ENCODE assay signal across 1 cellular context in genomic region chr3:54630111-54630623, GRCh38.
A peak's percentile ranks its signal among the peaks of the same experiment; 100 is the strongest.
TF ChIP-seq lines count a peak whose summit lies in the region.

No MANE protein-coding gene starts in this region.

TF ChIP-seq in H1, 55 proteins besides CTCF, POLR2A, EP300 and RAD21:
- TF ChIP-seq, protein P1, sequence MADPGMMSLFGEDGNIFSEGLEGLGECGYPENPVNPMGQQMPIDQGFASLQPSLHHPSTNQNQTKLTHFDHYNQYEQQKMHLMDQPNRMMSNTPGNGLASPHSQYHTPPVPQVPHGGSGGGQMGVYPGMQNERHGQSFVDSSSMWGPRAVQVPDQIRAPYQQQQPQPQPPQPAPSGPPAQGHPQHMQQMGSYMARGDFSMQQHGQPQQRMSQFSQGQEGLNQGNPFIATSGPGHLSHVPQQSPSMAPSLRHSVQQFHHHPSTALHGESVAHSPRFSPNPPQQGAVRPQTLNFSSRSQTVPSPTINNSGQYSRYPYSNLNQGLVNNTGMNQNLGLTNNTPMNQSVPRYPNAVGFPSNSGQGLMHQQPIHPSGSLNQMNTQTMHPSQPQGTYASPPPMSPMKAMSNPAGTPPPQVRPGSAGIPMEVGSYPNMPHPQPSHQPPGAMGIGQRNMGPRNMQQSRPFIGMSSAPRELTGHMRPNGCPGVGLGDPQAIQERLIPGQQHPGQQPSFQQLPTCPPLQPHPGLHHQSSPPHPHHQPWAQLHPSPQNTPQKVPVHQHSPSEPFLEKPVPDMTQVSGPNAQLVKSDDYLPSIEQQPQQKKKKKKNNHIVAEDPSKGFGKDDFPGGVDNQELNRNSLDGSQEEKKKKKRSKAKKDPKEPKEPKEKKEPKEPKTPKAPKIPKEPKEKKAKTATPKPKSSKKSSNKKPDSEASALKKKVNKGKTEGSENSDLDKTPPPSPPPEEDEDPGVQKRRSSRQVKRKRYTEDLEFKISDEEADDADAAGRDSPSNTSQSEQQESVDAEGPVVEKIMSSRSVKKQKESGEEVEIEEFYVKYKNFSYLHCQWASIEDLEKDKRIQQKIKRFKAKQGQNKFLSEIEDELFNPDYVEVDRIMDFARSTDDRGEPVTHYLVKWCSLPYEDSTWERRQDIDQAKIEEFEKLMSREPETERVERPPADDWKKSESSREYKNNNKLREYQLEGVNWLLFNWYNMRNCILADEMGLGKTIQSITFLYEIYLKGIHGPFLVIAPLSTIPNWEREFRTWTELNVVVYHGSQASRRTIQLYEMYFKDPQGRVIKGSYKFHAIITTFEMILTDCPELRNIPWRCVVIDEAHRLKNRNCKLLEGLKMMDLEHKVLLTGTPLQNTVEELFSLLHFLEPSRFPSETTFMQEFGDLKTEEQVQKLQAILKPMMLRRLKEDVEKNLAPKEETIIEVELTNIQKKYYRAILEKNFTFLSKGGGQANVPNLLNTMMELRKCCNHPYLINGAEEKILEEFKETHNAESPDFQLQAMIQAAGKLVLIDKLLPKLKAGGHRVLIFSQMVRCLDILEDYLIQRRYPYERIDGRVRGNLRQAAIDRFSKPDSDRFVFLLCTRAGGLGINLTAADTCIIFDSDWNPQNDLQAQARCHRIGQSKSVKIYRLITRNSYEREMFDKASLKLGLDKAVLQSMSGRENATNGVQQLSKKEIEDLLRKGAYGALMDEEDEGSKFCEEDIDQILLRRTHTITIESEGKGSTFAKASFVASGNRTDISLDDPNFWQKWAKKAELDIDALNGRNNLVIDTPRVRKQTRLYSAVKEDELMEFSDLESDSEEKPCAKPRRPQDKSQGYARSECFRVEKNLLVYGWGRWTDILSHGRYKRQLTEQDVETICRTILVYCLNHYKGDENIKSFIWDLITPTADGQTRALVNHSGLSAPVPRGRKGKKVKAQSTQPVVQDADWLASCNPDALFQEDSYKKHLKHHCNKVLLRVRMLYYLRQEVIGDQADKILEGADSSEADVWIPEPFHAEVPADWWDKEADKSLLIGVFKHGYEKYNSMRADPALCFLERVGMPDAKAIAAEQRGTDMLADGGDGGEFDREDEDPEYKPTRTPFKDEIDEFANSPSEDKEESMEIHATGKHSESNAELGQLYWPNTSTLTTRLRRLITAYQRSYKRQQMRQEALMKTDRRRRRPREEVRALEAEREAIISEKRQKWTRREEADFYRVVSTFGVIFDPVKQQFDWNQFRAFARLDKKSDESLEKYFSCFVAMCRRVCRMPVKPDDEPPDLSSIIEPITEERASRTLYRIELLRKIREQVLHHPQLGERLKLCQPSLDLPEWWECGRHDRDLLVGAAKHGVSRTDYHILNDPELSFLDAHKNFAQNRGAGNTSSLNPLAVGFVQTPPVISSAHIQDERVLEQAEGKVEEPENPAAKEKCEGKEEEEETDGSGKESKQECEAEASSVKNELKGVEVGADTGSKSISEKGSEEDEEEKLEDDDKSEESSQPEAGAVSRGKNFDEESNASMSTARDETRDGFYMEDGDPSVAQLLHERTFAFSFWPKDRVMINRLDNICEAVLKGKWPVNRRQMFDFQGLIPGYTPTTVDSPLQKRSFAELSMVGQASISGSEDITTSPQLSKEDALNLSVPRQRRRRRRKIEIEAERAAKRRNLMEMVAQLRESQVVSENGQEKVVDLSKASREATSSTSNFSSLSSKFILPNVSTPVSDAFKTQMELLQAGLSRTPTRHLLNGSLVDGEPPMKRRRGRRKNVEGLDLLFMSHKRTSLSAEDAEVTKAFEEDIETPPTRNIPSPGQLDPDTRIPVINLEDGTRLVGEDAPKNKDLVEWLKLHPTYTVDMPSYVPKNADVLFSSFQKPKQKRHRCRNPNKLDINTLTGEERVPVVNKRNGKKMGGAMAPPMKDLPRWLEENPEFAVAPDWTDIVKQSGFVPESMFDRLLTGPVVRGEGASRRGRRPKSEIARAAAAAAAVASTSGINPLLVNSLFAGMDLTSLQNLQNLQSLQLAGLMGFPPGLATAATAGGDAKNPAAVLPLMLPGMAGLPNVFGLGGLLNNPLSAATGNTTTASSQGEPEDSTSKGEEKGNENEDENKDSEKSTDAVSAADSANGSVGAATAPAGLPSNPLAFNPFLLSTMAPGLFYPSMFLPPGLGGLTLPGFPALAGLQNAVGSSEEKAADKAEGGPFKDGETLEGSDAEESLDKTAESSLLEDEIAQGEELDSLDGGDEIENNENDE (IDR thresholded peaks at IDR 0.05; ENCODE audit: insufficient replicate concordance, low read length) = no peak
- no peak for TF ChIP-seq TBP (IDR thresholded peaks at IDR 0.05; ENCODE audit: low read depth, low read length)
- no peak for TF ChIP-seq YY1 (IDR thresholded peaks at IDR 0.05; ENCODE audit: low read depth, low read length)
- no peak for TF ChIP-seq RFX5 (IDR thresholded peaks at IDR 0.05; ENCODE audit: borderline replicate concordance, low read depth, low read length)
- no peak for TF ChIP-seq RBBP5 (IDR thresholded peaks at IDR 0.05; ENCODE audit: borderline replicate concordance, low read depth, low read length)
- TF ChIP-seq SAP30 (IDR thresholded peaks at IDR 0.05; ENCODE audit: insufficient read depth, insufficient replicate concordance, low read length) = no peak
- TF ChIP-seq GABPA (IDR thresholded peaks at IDR 0.05; ENCODE audit: borderline replicate concordance, insufficient read depth, low read length) = no peak
- no peak for TF ChIP-seq KDM4A (IDR thresholded peaks at IDR 0.05; ENCODE audit: low read depth, low read length, severe bottlenecking)
- no peak for TF ChIP-seq JUND (IDR thresholded peaks at IDR 0.05; ENCODE audit: low read length)
- TF ChIP-seq MAFK (IDR thresholded peaks at IDR 0.05; ENCODE audit: low read depth, low read length) = no peak
- no peak for TF ChIP-seq SP2 (IDR thresholded peaks at IDR 0.05; ENCODE audit: low read length)
- TF ChIP-seq SUZ12 (IDR thresholded peaks at IDR 0.05; ENCODE audit: low read length) = no peak
- TF ChIP-seq SP1 (IDR thresholded peaks at IDR 0.05; ENCODE audit: low read depth, low read length) = no peak
- TF ChIP-seq NANOG (IDR thresholded peaks at IDR 0.05; ENCODE audit: insufficient read depth, low read depth, low read length, poor library complexity, severe bottlenecking) = no peak
- TF ChIP-seq TEAD4 (IDR thresholded peaks at IDR 0.05; ENCODE audit: low read depth, low read length) = no peak
- no peak; the same call in 1 of the 2 replicates for TF ChIP-seq CHD2 (IDR thresholded peaks at IDR 0.05; ENCODE audit: low read length)
- peak; percentile 44; the same call in 1 of the 2 replicates for TF ChIP-seq SP4 (IDR thresholded peaks at IDR 0.05; ENCODE audit: low read length)
- TF ChIP-seq SIX5 (IDR thresholded peaks at IDR 0.05; ENCODE audit: low read depth, low read length) = no peak
- TF ChIP-seq ZNF274 (IDR thresholded peaks at IDR 0.05; ENCODE audit: borderline replicate concordance, extremely low read depth, low read length) = no peak
- TF ChIP-seq KDM5A (IDR thresholded peaks at IDR 0.05; ENCODE audit: low read length) = no peak
- TF ChIP-seq RXRA (IDR thresholded peaks at IDR 0.05; ENCODE audit: insufficient read depth, low read depth, low read length) = no peak
- TF ChIP-seq NRF1 (IDR thresholded peaks at IDR 0.05; ENCODE audit: low read depth, low read length) = 0 out of 2 replicates have a peak, but pooled peaks have one; percentile 15
- no peak for TF ChIP-seq USF2 (IDR thresholded peaks at IDR 0.05; ENCODE audit: low read length)
- no peak for TF ChIP-seq CHD1 (IDR thresholded peaks at IDR 0.05; ENCODE audit: low read depth, low read length)
- TF ChIP-seq TAF7 (optimal IDR thresholded peaks at IDR 0.05; ENCODE audit: borderline replicate concordance, low read depth, low read length) = peak; percentile 47
- no peak for TF ChIP-seq SIN3A (conservative IDR thresholded peaks at IDR 0.05 in 1 of 2, IDR thresholded peaks at IDR 0.05 in 1 of 2; ENCODE audit: low read depth in 1 of 2, low read length in 2 of 2)
- peak; percentile 45 to 60; a peak in 2 of 4 replicates for TF ChIP-seq HDAC2 (IDR thresholded peaks at IDR 0.05; ENCODE audit: borderline replicate concordance in 1 of 2, low read depth in 2 of 2, low read length in 2 of 2)
- TF ChIP-seq POLR2AphosphoS5 (IDR thresholded peaks at IDR 0.05; ENCODE audit: low read depth, low read length) = peak; percentile 95
- TF ChIP-seq, protein P2, sequence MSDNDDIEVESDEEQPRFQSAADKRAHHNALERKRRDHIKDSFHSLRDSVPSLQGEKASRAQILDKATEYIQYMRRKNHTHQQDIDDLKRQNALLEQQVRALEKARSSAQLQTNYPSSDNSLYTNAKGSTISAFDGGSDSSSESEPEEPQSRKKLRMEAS (IDR thresholded peaks at IDR 0.05) = peak; percentile 65; the same call in 1 of the 2 replicates
- no peak for TF ChIP-seq FOSL1 (IDR thresholded peaks at IDR 0.05; ENCODE audit: insufficient read depth, low read depth, low read length)
- TF ChIP-seq GTF2F1 (IDR thresholded peaks at IDR 0.05; ENCODE audit: borderline replicate concordance, low read depth, low read length) = no peak; the same call in 1 of the 2 replicates
- no peak; the same call in 1 of the 2 replicates for TF ChIP-seq CREB1 (IDR thresholded peaks at IDR 0.05)
- no peak for TF ChIP-seq SRF (IDR thresholded peaks at IDR 0.05; ENCODE audit: low read depth, low read length)
- TF ChIP-seq, protein P3, sequence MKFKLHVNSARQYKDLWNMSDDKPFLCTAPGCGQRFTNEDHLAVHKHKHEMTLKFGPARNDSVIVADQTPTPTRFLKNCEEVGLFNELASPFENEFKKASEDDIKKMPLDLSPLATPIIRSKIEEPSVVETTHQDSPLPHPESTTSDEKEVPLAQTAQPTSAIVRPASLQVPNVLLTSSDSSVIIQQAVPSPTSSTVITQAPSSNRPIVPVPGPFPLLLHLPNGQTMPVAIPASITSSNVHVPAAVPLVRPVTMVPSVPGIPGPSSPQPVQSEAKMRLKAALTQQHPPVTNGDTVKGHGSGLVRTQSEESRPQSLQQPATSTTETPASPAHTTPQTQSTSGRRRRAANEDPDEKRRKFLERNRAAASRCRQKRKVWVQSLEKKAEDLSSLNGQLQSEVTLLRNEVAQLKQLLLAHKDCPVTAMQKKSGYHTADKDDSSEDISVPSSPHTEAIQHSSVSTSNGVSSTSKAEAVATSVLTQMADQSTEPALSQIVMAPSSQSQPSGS (IDR thresholded peaks at IDR 0.05; ENCODE audit: low read length) = peak; percentile 68; the same call in 1 of the 2 replicates
- TF ChIP-seq TAF1 (IDR thresholded peaks at IDR 0.05; ENCODE audit: low read depth, low read length) = no peak
- no peak for TF ChIP-seq CBX5 (IDR thresholded peaks at IDR 0.05; ENCODE audit: low read depth, low read length)
- no peak for TF ChIP-seq BRCA1 (IDR thresholded peaks at IDR 0.05; ENCODE audit: low read depth, low read length)
- no peak for TF ChIP-seq CBX8 (IDR thresholded peaks at IDR 0.05; ENCODE audit: borderline replicate concordance, low read depth, low read length)
- TF ChIP-seq, protein P4, sequence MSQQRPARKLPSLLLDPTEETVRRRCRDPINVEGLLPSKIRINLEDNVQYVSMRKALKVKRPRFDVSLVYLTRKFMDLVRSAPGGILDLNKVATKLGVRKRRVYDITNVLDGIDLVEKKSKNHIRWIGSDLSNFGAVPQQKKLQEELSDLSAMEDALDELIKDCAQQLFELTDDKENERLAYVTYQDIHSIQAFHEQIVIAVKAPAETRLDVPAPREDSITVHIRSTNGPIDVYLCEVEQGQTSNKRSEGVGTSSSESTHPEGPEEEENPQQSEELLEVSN (IDR thresholded peaks at IDR 0.05) = peak; percentile 38; the same call in 1 of the 2 replicates
- TF ChIP-seq EGR1 (IDR thresholded peaks at IDR 0.05; ENCODE audit: borderline replicate concordance, low read depth, low read length) = no peak
- TF ChIP-seq RNF2 (IDR thresholded peaks at IDR 0.05; ENCODE audit: borderline replicate concordance, low read depth, low read length, missing control alignments, poor library complexity, severe bottlenecking) = no peak
- no peak for TF ChIP-seq JUN (IDR thresholded peaks at IDR 0.05; ENCODE audit: low read depth, low read length)
- TF ChIP-seq BACH1 (IDR thresholded peaks at IDR 0.05; ENCODE audit: low read length) = no peak
- no peak for TF ChIP-seq ATF3 (IDR thresholded peaks at IDR 0.05; ENCODE audit: insufficient read depth, low read depth, low read length)
- no peak for TF ChIP-seq TCF12 (IDR thresholded peaks at IDR 0.05; ENCODE audit: low read depth, low read length)
- TF ChIP-seq KDM1A (IDR thresholded peaks at IDR 0.05; ENCODE audit: borderline replicate concordance, low read length) = no peak
- TF ChIP-seq PHF8 (conservative IDR thresholded peaks at IDR 0.05; ENCODE audit: low read depth, low read length) = no peak
- TF ChIP-seq EZH2 (IDR thresholded peaks at IDR 0.05; ENCODE audit: low read depth, low read length, severe bottlenecking) = no peak
- peak; percentile 41 for TF ChIP-seq SIRT6 (IDR thresholded peaks at IDR 0.05; ENCODE audit: low read length)
- no peak for TF ChIP-seq BCL11A (IDR thresholded peaks at IDR 0.05; ENCODE audit: low read depth in 2 of 2, low read length in 2 of 2)
- TF ChIP-seq ASH2L (IDR thresholded peaks at IDR 0.05; ENCODE audit: low read length) = no peak
- TF ChIP-seq POU5F1 (IDR thresholded peaks at IDR 0.05; ENCODE audit: low read depth, low read length) = 0 out of 2 replicates have a peak, but pooled peaks have one; percentile 85
- no peak for TF ChIP-seq CTBP2 (IDR thresholded peaks at IDR 0.05; ENCODE audit: borderline replicate concordance, insufficient read depth, insufficient read length, low read length)
- no peak for TF ChIP-seq CEBPB (IDR thresholded peaks at IDR 0.05; ENCODE audit: low read depth, low read length)
- no peak for TF ChIP-seq HDAC6 (IDR thresholded peaks at IDR 0.05; ENCODE audit: low read depth, low read length)
